26 cellular contexts compared by ENCODE assay signal in genomic region chr6:57283096-57283495, GRCh38. TPM values are rescaled to one million over a fixed set of nuclear protein-coding genes. Genes with fewer than 3 reads are reported as not detected.
DNase-seq lines count a peak whose midpoint lies in the region; FAIRE-seq and TF ChIP-seq lines count a peak whose summit lies in the region.
"Had no signal": no experiment of that assay in that cellular context is flagged by ENCODE, and none has a peak within 500 bp of the region (broad histone marks: within the 10 kb centered on the region; RNA-seq: fewer than 3 reads in every experiment).

No MANE protein-coding gene starts in this region.

- no peak overlapping the region for H4K91ac ChIP-seq in H1 (replicated peaks; ENCODE audit: insufficient read length, low read length)

- no peak overlapping the region for H2BK120ac ChIP-seq in H1 (replicated peaks; ENCODE audit: low read depth, low read length)

- no peak overlapping the region for H2AK5ac ChIP-seq in H1 (ENCODE audit: low read depth, low read length)

- POLR2A ChIA-PET in H1 (lab: Charles Lee; ENCODE audit: partially characterized antibody), result no interaction called here

- no peaks in the 10 kb centered on the region for H3K4me1 ChIP-seq in ACC112 (ENCODE audit: control insufficient read depth, insufficient read depth, low read length, unreplicated experiment)
- peaks cover 0 to 4% (median 1%) of the 10 kb centered on the region in 4 experiments; a peak in 3 of 7 replicates for H3K4me1 ChIP-seq in H1 (replicated peaks in 1 of 4; ENCODE audit: control insufficient read depth in 3 of 4, insufficient read depth in 4 of 4, low read length in 3 of 4)
- H3K4me1 ChIP-seq: A549; BLaER1 treated with 17β-estradiol and CSF1 and Interleukin-3, amounts not matched to agents 10 nM and 100 nM; gastroesophageal sphincter; lower lobe of right lung; SJCRH30; tibial artery had no signal

- H3K79me2 ChIP-seq in ACC112 (ENCODE audit: control insufficient read depth, insufficient read depth, low read length, unreplicated experiment), result no peaks in the 10 kb centered on the region
- H3K79me2 ChIP-seq in H1 (ENCODE audit: control insufficient read depth in 1 of 2, insufficient read depth in 2 of 2, low read length in 2 of 2), result no peaks in the 10 kb centered on the region

- TF ChIP-seq EP300 in H1 (IDR thresholded peaks at IDR 0.05; ENCODE audit: borderline replicate concordance in 1 of 2, low read depth in 2 of 2, low read length in 2 of 2), result no peak

- H3K4ac ChIP-seq in H1 (replicated peaks; ENCODE audit: insufficient read length, low read depth, low read length), result no peak overlapping the region

- H3K4me2 ChIP-seq in H1 (ENCODE audit: insufficient read depth in 1 of 2, low read depth in 2 of 2, low read length in 2 of 2), result no peak overlapping the region
- H3K4me2 ChIP-seq: A549; BLaER1 treated with 17β-estradiol and CSF1 and Interleukin-3, amounts not matched to agents 10 nM and 100 nM had no signal

- intact Hi-C loops in head of caudate nucleus (cut with DNase I), result no loop called here

- H4K5ac ChIP-seq in H1 (ENCODE audit: insufficient read length, low read depth, low read length), result no peak overlapping the region

- CTCF ChIA-PET in H1 (lab: Charles Lee; ENCODE audit: partially characterized antibody), result no interaction called here

- H2BK12ac ChIP-seq in H1 (ENCODE audit: low read depth, low read length), result no peak overlapping the region

- H2BK5ac ChIP-seq in H1 (ENCODE audit: low read depth, low read length), result no peak overlapping the region

- no peaks in the 10 kb centered on the region for H3K4me1 Mint-ChIP-seq in activated naive CD8-positive, alpha-beta T cell treated with anti-CD3 and anti-CD28 coated beads for 36 hours
- H3K4me1 Mint-ChIP-seq: IgD-negative memory B cell had no signal

- FAIRE-seq in H1 (lab: Jason Lieb, UNC), result no peak
- FAIRE-seq: A549 had no signal

- no peaks in the 10 kb centered on the region for H4K20me1 ChIP-seq in H1 (replicated peaks in 1 of 2; ENCODE audit: control insufficient read depth in 1 of 2, insufficient read depth in 2 of 2, low read length in 2 of 2)
- H4K20me1 ChIP-seq: BLaER1 treated with 17β-estradiol and CSF1 and Interleukin-3, amounts not matched to agents 10 nM and 100 nM had no signal

- no peak for TF ChIP-seq CTCF in H1 (IDR thresholded peaks at IDR 0.05; ENCODE audit: control extremely low read depth in 1 of 3, insufficient read depth in 1 of 3, low read depth in 1 of 3, low read length in 3 of 3)

- peaks cover 2% of the 10 kb centered on the region for H3K9me3 Mint-ChIP-seq in activated naive CD8-positive, alpha-beta T cell treated with anti-CD3 and anti-CD28 coated beads for 36 hours
- H3K9me3 Mint-ChIP-seq: activated T-cell treated with anti-CD3 and anti-CD28 coated beads, Interleukin-2, amount 50 U/mL, for 72 hours; stimulated activated naive CD8-positive, alpha-beta T cell treated with anti-CD3 and anti-CD28 coated beads, Interleukin-15, Interleukin-2, amounts not matched to agents 100 ng/mL and 50 ng/mL, for 24 hours had no signal

- H3K4me3 Mint-ChIP-seq in activated naive CD8-positive, alpha-beta T cell treated with anti-CD3 and anti-CD28 coated beads for 36 hours, result no peak overlapping the region
- H3K4me3 Mint-ChIP-seq: activated T-cell treated with anti-CD3 and anti-CD28 coated beads, Interleukin-2, amount 50 U/mL, for 72 hours; IgD-negative memory B cell; stimulated activated naive CD8-positive, alpha-beta T cell treated with anti-CD3 and anti-CD28 coated beads, Interleukin-15, Interleukin-2, amounts not matched to agents 100 ng/mL and 50 ng/mL, for 24 hours had no signal

- no peak overlapping the region for H3K14ac ChIP-seq in H1 (ENCODE audit: insufficient read length)

- H3K27ac Mint-ChIP-seq in activated naive CD8-positive, alpha-beta T cell treated with anti-CD3 and anti-CD28 coated beads for 36 hours, result no peak overlapping the region
- H3K27ac Mint-ChIP-seq: activated T-cell treated with anti-CD3 and anti-CD28 coated beads, Interleukin-2, amount 50 U/mL, for 72 hours; IgD-negative memory B cell; stimulated activated naive CD8-positive, alpha-beta T cell treated with anti-CD3 and anti-CD28 coated beads, Interleukin-15, Interleukin-2, amounts not matched to agents 100 ng/mL and 50 ng/mL, for 24 hours had no signal

- no peak overlapping the region for H3K23ac ChIP-seq in H1 (ENCODE audit: insufficient read length)

- H3K56ac ChIP-seq in H1 (replicated peaks; ENCODE audit: insufficient read length, low read depth, low read length), result no peak overlapping the region

- H3K4me3 ChIP-seq in ACC112 (ENCODE audit: low read depth, low read length), result no peak overlapping the region
- H3K4me3 ChIP-seq in H1 (ENCODE audit: extremely low read depth in 1 of 4, insufficient read depth in 2 of 4, low read depth in 3 of 4, low read length in 4 of 4), result no peak overlapping the region
- H3K4me3 ChIP-seq: A549; BLaER1 treated with 17β-estradiol and CSF1 and Interleukin-3, amounts not matched to agents 10 nM and 100 nM; gastroesophageal sphincter; lower lobe of right lung; SJCRH30; tibial artery had no signal

- H3K36me3 Mint-ChIP-seq in activated naive CD8-positive, alpha-beta T cell treated with anti-CD3 and anti-CD28 coated beads for 36 hours, result no peaks in the 10 kb centered on the region
- H3K36me3 Mint-ChIP-seq: IgD-negative memory B cell had no signal

- peak; percentile 69 for DNase-seq in LHCN-M2 (ENCODE audit: low read depth)
- no peak for DNase-seq in H1 (ENCODE audit: low read depth in 1 of 2, low spot score in 2 of 2)
- peak; percentile 52 for DNase-seq in myocyte (ENCODE audit: low read depth)
- no peak for DNase-seq in head of caudate nucleus
- DNase-seq in activated naive CD8-positive, alpha-beta T cell treated with anti-CD3 and anti-CD28 coated beads for 36 hours, result no peak
- no peak for DNase-seq in substantia nigra (lab: John Stamatoyannopoulos, UW)
- DNase-seq in NCI-H446 (lab: John Stamatoyannopoulos, UW), result no peak
- DNase-seq: activated CD4-positive, alpha-beta T cell treated with anti-CD3 and anti-CD28 coated beads for 48 hours; activated naive CD4-positive, alpha-beta T cell treated with anti-CD3 and anti-CD28 coated beads, Interleukin-2, amount 50 U/mL, for 16 hours; activated T-cell treated with anti-CD3 and anti-CD28 coated beads, Interleukin-2, amount 50 U/mL, for 72 hours; aorta; Calu3; central memory CD4-positive, alpha-beta T cell; EL; lower lobe of right lung; NCI-H1694 treated with DMSO at 0.1 percent for 48 hours; NCI-H2227 treated with DMSO at 0.1 percent for 48 hours; stimulated activated CD4-positive, alpha-beta T cell treated with anti-CD3 and anti-CD28 coated beads, Interleukin-4, amount 100 ng/mL, for 1 hour; tibial artery had no signal

- no peak overlapping the region for H4K8ac ChIP-seq in H1 (ENCODE audit: extremely low read depth, insufficient read depth, low read length)

- no peak overlapping the region for H3K27ac ChIP-seq in ACC112 (ENCODE audit: low read depth, low read length)
- no peak overlapping the region for H3K27ac ChIP-seq in H1 (ENCODE audit: low read depth, low read length)
- H3K27ac ChIP-seq in substantia nigra (ENCODE audit: low read depth, low read length, poor library complexity, severe bottlenecking), result no peak overlapping the region
- H3K27ac ChIP-seq: A549; BLaER1 treated with 17β-estradiol and CSF1 and Interleukin-3, amounts not matched to agents 10 nM and 100 nM; gastroesophageal sphincter; lower lobe of right lung; SJCRH30; tibial artery had no signal

- TF ChIP-seq RAD21 in H1 (IDR thresholded peaks at IDR 0.05 in 1 of 2, conservative IDR thresholded peaks at IDR 0.05 in 1 of 2; ENCODE audit: low read depth in 2 of 2, low read length in 2 of 2), result no peak

- H2BK15ac ChIP-seq in H1 (ENCODE audit: low read length), result no peak overlapping the region

- no peaks in the 10 kb centered on the region for H3K36me3 ChIP-seq in ACC112 (ENCODE audit: insufficient read depth, low read length)
- no peaks in the 10 kb centered on the region for H3K36me3 ChIP-seq in H1 (ENCODE audit: control insufficient read depth in 2 of 4, insufficient read depth in 4 of 4, low read length in 3 of 4)
- H3K36me3 ChIP-seq: BLaER1 treated with 17β-estradiol and CSF1 and Interleukin-3, amounts not matched to agents 10 nM and 100 nM; gastroesophageal sphincter; lower lobe of right lung; SJCRH30; tibial artery had no signal

- H3K27me3 Mint-ChIP-seq in activated naive CD8-positive, alpha-beta T cell treated with anti-CD3 and anti-CD28 coated beads for 36 hours, result peaks cover 25% of the 10 kb centered on the region

- H3K9me3 ChIP-seq in H1 (ENCODE audit: insufficient read depth in 2 of 2, low read depth in 1 of 2, low read length in 1 of 2), result peaks cover 0 to 3% of the 10 kb centered on the region in 2 experiments; a peak in 1 of 4 replicates
- H3K9me3 ChIP-seq: A549; BLaER1 treated with 17β-estradiol and CSF1 and Interleukin-3, amounts not matched to agents 10 nM and 100 nM; gastroesophageal sphincter; lower lobe of right lung; SJCRH30; tibial artery had no signal

- H3K79me1 ChIP-seq in H1 (ENCODE audit: low read depth, low read length), result no peaks in the 10 kb centered on the region

- H3K18ac ChIP-seq in H1 (ENCODE audit: extremely low read depth, low read length), result no peak overlapping the region

- H2AFZ ChIP-seq in ACC112 (ENCODE audit: low read length, unreplicated experiment), result peak overlapping the region; percentile 55
- 0 out of 2 replicates have a peak overlapping the region, but pooled peaks have one; percentile 52 for H2AFZ ChIP-seq in H1 (ENCODE audit: low read length)

- H3K27me3 ChIP-seq in ACC112 (ENCODE audit: insufficient read depth, low read length) (no peaks in the 10 kb centered on the region), H1 (replicated peaks in 1 of 4; ENCODE audit: control insufficient read depth in 3 of 4, extremely low read depth in 1 of 4, insufficient read depth in 3 of 4, low read length in 3 of 4) (no peaks in the 10 kb centered on the region)
- H3K27me3 ChIP-seq: BLaER1 treated with 17β-estradiol and CSF1 and Interleukin-3, amounts not matched to agents 10 nM and 100 nM; gastroesophageal sphincter; SJCRH30; tibial artery had no signal

- no peak overlapping the region for H2BK20ac ChIP-seq in H1 (ENCODE audit: low read length)

- no peak for TF ChIP-seq POLR2A in H1 (IDR thresholded peaks at IDR 0.05; ENCODE audit: control extremely low read depth in 1 of 2, low read depth in 2 of 2, low read length in 2 of 2)

- no peak overlapping the region for H3K9ac ChIP-seq in H1 (replicated peaks in 1 of 4; ENCODE audit: extremely low read depth in 1 of 4, low read depth in 3 of 4, low read length in 3 of 4)
- H3K9ac ChIP-seq: BLaER1 treated with 17β-estradiol and CSF1 and Interleukin-3, amounts not matched to agents 10 nM and 100 nM had no signal

- no peaks in the 10 kb centered on the region for H3K23me2 ChIP-seq in H1 (ENCODE audit: low read depth, low read length)

RNA-seq across cellular contexts. Expression of gene PRIM2, which starts 34.3 kb away (rescaled TPM):
- total RNA-seq in LHCN-M2 (2014; rRNA removed) (43.6 and 43.7 TPM in 2 replicates), myocyte (12.4 and 15.8 TPM in 2 replicates)
- polyA plus RNA-seq in LHCN-M2 (2012), result 10.6 TPM
- total RNA-seq in H1 (2021; fragmentation: NEBNext Ultra II Directional; extraction: Animal tissue kit (Norgen Biotek cat#: 25700)), result 46.8 and 50.0 TPM in 2 replicates
- 10.3 and 20.8 TPM in 2 replicates for polyA plus RNA-seq in H1 (2011; rRNA removed)
- 18.3 TPM for polyA plus RNA-seq in H1 (2011; cell fraction: cytosol; rRNA removed)
- polyA plus RNA-seq in H1 (2011; cell fraction: nucleus; rRNA removed), result 8.1 TPM
- polyA plus RNA-seq in H1 (2012, experiment 1 of 2), result 24.5 to 35.9 TPM (median 26.1 TPM) in 4 replicates
- 5.4 TPM for polyA plus RNA-seq in H1 (2012, experiment 2 of 2)
- 24.7 TPM for polyA plus RNA-seq in H1 (2013, experiment 1 of 2)
- polyA plus RNA-seq in H1 (2013, experiment 2 of 2), result 25.3 TPM
- polyA minus RNA-seq in H1 (2011; rRNA and poly(A)+ RNA removed), result 50.8 and 61.9 TPM in 2 replicates
- 22.0 TPM for polyA minus RNA-seq in H1 (2011; cell fraction: cytosol; rRNA and poly(A)+ RNA removed)
- 107 TPM for polyA minus RNA-seq in H1 (2011; cell fraction: nucleus; rRNA and poly(A)+ RNA removed)
- polyA plus RNA-seq in myocyte (2012), result 4.2 TPM
- total RNA-seq in activated naive CD8-positive, alpha-beta T cell treated with anti-CD3 and anti-CD28 coated beads for 36 hours, result 10 to 100 TPM; 38.0 to 40.7 TPM

Comparison
In these comparisons a context has a peak if more than half of its experiments do, and no peak if none do; other contexts are left out.
1. DNase-seq: peak in LHCN-M2 (single experiment) and myocyte (single experiment); none in H1 (0 of 2), head of caudate nucleus (0 of 42), activated naive CD8-positive, alpha-beta T cell treated with anti-CD3 and anti-CD28 coated beads for 36 hours (single experiment), substantia nigra (0 of 49) and NCI-H446 (0 of 2).